ENCODE assay signal across 12 cellular contexts in genomic region chr5:132486318-132487094, GRCh38. TPM values are rescaled to one million over a fixed set of nuclear protein-coding genes. Genes with fewer than 3 reads are reported as not detected.
DNase-seq lines count a peak whose midpoint lies in the region; ATAC-seq and TF ChIP-seq lines count a peak whose summit lies in the region.
"Had no signal": no experiment of that assay in that cellular context is flagged by ENCODE, and none has a peak within 500 bp of the region (broad histone marks: within the 10 kb centered on the region; RNA-seq: fewer than 3 reads in every experiment).

No MANE protein-coding gene starts in this region.

- TF ChIP-seq EP300 in gastroesophageal sphincter (IDR thresholded peaks at IDR 0.05) = no peak

- peak overlapping the region in 3 of 4 donors; percentile 58 to 97 (median 68) for H3K27ac ChIP-seq in gastroesophageal sphincter
- H3K27ac ChIP-seq: VCaP had no signal

- H3K9me3 Mint-ChIP-seq in T-helper 2 cell treated with Interferon-gamma antibody and Interleukin-4, amounts not matched to agents 5 μg/mL and 100 μg/mL, for 36 hours = no peaks in the 10 kb centered on the region
- no peaks in the 10 kb centered on the region for H3K9me3 Mint-ChIP-seq in stimulated activated naive B cell treated with anti-CD40 and anti-IgM and Interleukin-4, amounts not matched to agents 10 μg/mL and 1 μg/mL and 100 μg/mL, for 72 hours

- no peak for TF ChIP-seq CTCF in gastroesophageal sphincter (IDR thresholded peaks at IDR 0.05)

- peaks cover 43% of the 10 kb centered on the region for H3K4me1 Mint-ChIP-seq in T-helper 2 cell treated with Interferon-gamma antibody and Interleukin-4, amounts not matched to agents 5 μg/mL and 100 μg/mL, for 36 hours (ENCODE audit: low read depth)
- H3K4me1 Mint-ChIP-seq in stimulated activated naive B cell treated with anti-CD40 and anti-IgM and Interleukin-4, amounts not matched to agents 10 μg/mL and 1 μg/mL and 100 μg/mL, for 72 hours = peaks cover 37 to 64% of the 10 kb centered on the region in 2 donors

- H3K27ac Mint-ChIP-seq in T-helper 2 cell treated with Interferon-gamma antibody and Interleukin-4, amounts not matched to agents 5 μg/mL and 100 μg/mL, for 36 hours = peak overlapping the region; percentile 89
- peak overlapping the region; percentile 10 for H3K27ac Mint-ChIP-seq in stimulated activated naive B cell treated with anti-CD40 and anti-IgM and Interleukin-4, amounts not matched to agents 10 μg/mL and 1 μg/mL and 100 μg/mL, for 72 hours

- H3K36me3 Mint-ChIP-seq in T-helper 2 cell treated with Interferon-gamma antibody and Interleukin-4, amounts not matched to agents 5 μg/mL and 100 μg/mL, for 36 hours (ENCODE audit: low read depth) = peaks cover 76% of the 10 kb centered on the region
- peaks cover 35 to 49% of the 10 kb centered on the region in 2 donors for H3K36me3 Mint-ChIP-seq in stimulated activated naive B cell treated with anti-CD40 and anti-IgM and Interleukin-4, amounts not matched to agents 10 μg/mL and 1 μg/mL and 100 μg/mL, for 72 hours

- no peaks in the 10 kb centered on the region for H3K9me3 ChIP-seq in gastroesophageal sphincter
- H3K9me3 ChIP-seq: prostate gland had no signal

- H3K27me3 ChIP-seq in gastroesophageal sphincter = no peaks in the 10 kb centered on the region

- WGBS in gastroesophageal sphincter (ENCODE audit: low coverage in 1 of 2), 2 donors = 76 to 80% methylated on average over 1 to 6 of the region's 14 CpGs

- H3K4me3 ChIP-seq in gastroesophageal sphincter = no peak overlapping the region
- H3K4me3 ChIP-seq: prostate gland had no signal

- no peak for ATAC-seq in gastroesophageal sphincter
- no peak for ATAC-seq in stimulated activated naive B cell treated with anti-CD40 and anti-IgM and Interleukin-4, amounts not matched to agents 10 μg/mL and 1 μg/mL and 100 μg/mL, for 72 hours (replicated peaks)

- H3K4me1 ChIP-seq in gastroesophageal sphincter = peaks cover 0 to 76% (median 41%) of the 10 kb centered on the region in 3 donors

- peak overlapping the region; percentile 99 for H3K4me3 Mint-ChIP-seq in T-helper 2 cell treated with Interferon-gamma antibody and Interleukin-4, amounts not matched to agents 5 μg/mL and 100 μg/mL, for 36 hours
- H3K4me3 Mint-ChIP-seq in stimulated activated naive B cell treated with anti-CD40 and anti-IgM and Interleukin-4, amounts not matched to agents 10 μg/mL and 1 μg/mL and 100 μg/mL, for 72 hours = no peak overlapping the region

- no peaks in the 10 kb centered on the region for H3K27me3 Mint-ChIP-seq in T-helper 2 cell treated with Interferon-gamma antibody and Interleukin-4, amounts not matched to agents 5 μg/mL and 100 μg/mL, for 36 hours (ENCODE audit: low read depth)
- no peaks in the 10 kb centered on the region for H3K27me3 Mint-ChIP-seq in stimulated activated naive B cell treated with anti-CD40 and anti-IgM and Interleukin-4, amounts not matched to agents 10 μg/mL and 1 μg/mL and 100 μg/mL, for 72 hours

- no peak for DNase-seq in T-helper 2 cell treated with Interferon-gamma antibody and Interleukin-4, amounts not matched to agents 5 μg/mL and 100 μg/mL, for 36 hours (ENCODE audit: low spot score)
- no peak for DNase-seq in T-helper 2 cell
- DNase-seq in activated CD8-positive, alpha-beta memory T cell treated with anti-CD3 and anti-CD28 coated beads for 24 hours = peak; percentile 64
- DNase-seq in stimulated activated naive B cell treated with anti-CD40 and anti-IgM and Interleukin-4, amounts not matched to agents 10 μg/mL and 1 μg/mL and 100 μg/mL, for 72 hours = no peak
- no peak for DNase-seq in DMS114 treated with DMSO at 0.1 percent for 48 hours (lab: John Stamatoyannopoulos, UW; ENCODE audit: unreplicated experiment)
- no peak for DNase-seq in Kasumi-1 (lab: John Stamatoyannopoulos, UW)
- DNase-seq in HuH-7 (ENCODE audit: low spot score) = no peak
- DNase-seq: GOT3 had no signal

- no peak for TF ChIP-seq POLR2A in gastroesophageal sphincter (IDR thresholded peaks at IDR 0.05)

- peaks cover 0 to 64% of the 10 kb centered on the region in 2 donors for H3K36me3 ChIP-seq in gastroesophageal sphincter

RNA-seq across cellular contexts. Expression of gene IRF1, which starts 4.1 kb away (rescaled TPM):
- 10 to 100 TPM; 10.9 to 74.3 (median 19.4) TPM for total RNA-seq in gastroesophageal sphincter

RNA-seq across cellular contexts. Expression of gene IL5, which starts 56.8 kb away (rescaled TPM):
- total RNA-seq in gastroesophageal sphincter = not detected
- total RNA-seq: A172, prostate gland had no signal
